8 cellular contexts compared by ENCODE assay signal in the genomic region with DNA sequence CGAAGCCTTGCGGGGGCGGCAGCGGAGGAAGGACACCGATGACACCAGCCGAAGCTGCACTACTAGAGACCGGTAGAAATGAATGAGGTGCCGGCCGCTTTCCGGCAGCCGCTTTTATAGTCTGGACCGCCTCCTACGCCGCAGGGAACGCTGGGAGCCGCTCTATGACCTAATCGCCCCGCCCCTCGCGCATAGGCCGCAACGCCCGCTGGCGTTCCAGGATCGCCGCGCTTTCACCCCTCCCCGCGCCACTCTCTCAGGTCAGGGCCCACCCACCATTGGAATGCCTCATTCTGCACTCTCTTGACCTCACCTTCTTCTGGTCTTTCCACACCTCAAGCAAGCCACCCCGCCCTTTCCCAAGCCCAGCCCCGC. TPM values are rescaled to one million over a fixed set of nuclear protein-coding genes. Genes with fewer than 3 reads are reported as not detected.
DNase-seq lines count a peak whose midpoint lies in the region; TF ChIP-seq lines count a peak whose summit lies in the region.

A gene (minus strand): TSS at position 89 of the 375 bp plus-strand sequence. CDS start 170 bp downstream, outside the sequence.

- DNase-seq in Daoy (ENCODE audit: low read depth) (peak; percentile 99), H4 (ENCODE audit: low spot score) (peak; percentile 98), MG63 (peak; percentile 99), SHP77 treated with DMSO at 0.1 percent for 48 hours (lab: John Stamatoyannopoulos, UW) (peak; percentile 93), fibroblast of the conjunctiva (ENCODE audit: low read depth) (peak; percentile 93), nephron progenitor cell (peak; percentile 97)
- peak; percentile 96 for DNase-seq in activated effector memory CD4-positive, alpha-beta T cell treated with Interleukin-2 at 50 U/mL for 16 hours

- H3K9me3 Mint-ChIP-seq in nephron progenitor cell = no peaks in the 10 kb centered on the region
- H3K9me3 Mint-ChIP-seq in stimulated activated naive CD8-positive, alpha-beta T cell treated with anti-CD3 and anti-CD28 coated beads, Interleukin-15, Interleukin-2, amounts not matched to agents 100 ng/mL and 50 ng/mL, for 24 hours = no peaks in the 10 kb centered on the region

- peak within 1 kb of the TSS; percentile 100 for H3K27ac Mint-ChIP-seq in nephron progenitor cell
- H3K27ac Mint-ChIP-seq in stimulated activated naive CD8-positive, alpha-beta T cell treated with anti-CD3 and anti-CD28 coated beads, Interleukin-15, Interleukin-2, amounts not matched to agents 100 ng/mL and 50 ng/mL, for 24 hours = peak within 1 kb of the TSS; percentile 100

- H3K36me3 ChIP-seq in MG63 = peaks cover 73% of the 10 kb centered on the region

- H3K4me3 Mint-ChIP-seq in nephron progenitor cell = peak within 1 kb of the TSS; percentile 100
- peak within 1 kb of the TSS; percentile 100 for H3K4me3 Mint-ChIP-seq in stimulated activated naive CD8-positive, alpha-beta T cell treated with anti-CD3 and anti-CD28 coated beads, Interleukin-15, Interleukin-2, amounts not matched to agents 100 ng/mL and 50 ng/mL, for 24 hours

- H3K4me1 Mint-ChIP-seq in nephron progenitor cell = peaks cover 65% of the 10 kb centered on the region
- peaks cover 71% of the 10 kb centered on the region for H3K4me1 Mint-ChIP-seq in stimulated activated naive CD8-positive, alpha-beta T cell treated with anti-CD3 and anti-CD28 coated beads, Interleukin-15, Interleukin-2, amounts not matched to agents 100 ng/mL and 50 ng/mL, for 24 hours (ENCODE audit: low read depth)

- peaks cover 66% of the 10 kb centered on the region for H3K36me3 Mint-ChIP-seq in nephron progenitor cell (ENCODE audit: low read depth)
- peaks cover 75% of the 10 kb centered on the region for H3K36me3 Mint-ChIP-seq in stimulated activated naive CD8-positive, alpha-beta T cell treated with anti-CD3 and anti-CD28 coated beads, Interleukin-15, Interleukin-2, amounts not matched to agents 100 ng/mL and 50 ng/mL, for 24 hours (ENCODE audit: low read depth)

- H3K27me3 Mint-ChIP-seq in nephron progenitor cell (ENCODE audit: low read depth, poor library complexity) = peaks cover 7% of the 10 kb centered on the region
- no peaks in the 10 kb centered on the region for H3K27me3 Mint-ChIP-seq in stimulated activated naive CD8-positive, alpha-beta T cell treated with anti-CD3 and anti-CD28 coated beads, Interleukin-15, Interleukin-2, amounts not matched to agents 100 ng/mL and 50 ng/mL, for 24 hours

- H3K9me3 ChIP-seq in MG63 = no peaks in the 10 kb centered on the region

- peak within 1 kb of the TSS; percentile 96 for H3K4me3 ChIP-seq in MG63

- H3K27me3 ChIP-seq in MG63 = no peaks in the 10 kb centered on the region

- TF ChIP-seq CTCF in nephron progenitor cell (IDR thresholded peaks at IDR 0.05) = no peak

RNA-seq across cellular contexts. Expression of the gene that starts here (rescaled TPM):
- 274 and 287 TPM in 2 replicates for total RNA-seq in Daoy (2014; rRNA removed; shearing (Covaris generic))
- 217 TPM in 2 replicates for total RNA-seq in H4 (2014; rRNA removed; shearing (Covaris generic))
- total RNA-seq in MG63 (2014; rRNA removed; shearing (Covaris generic); ENCODE audit: low replicate concordance) = 420 and 1,383 TPM in 2 replicates

Comparison
In these comparisons a context has a peak if more than half of its experiments do, and no peak if none do; other contexts are left out.
1. Peak in every context shown above with its lines: DNase-seq and H3K4me3 ChIP-seq.